Comparison of ENCODE assay signal across 16 cellular contexts in genomic region chr9:136004712-136005111, GRCh38.
"Had no signal": no experiment of that assay in that cellular context is flagged by ENCODE, and none has a peak within 500 bp of the region (broad histone marks: within the 10 kb centered on the region; RNA-seq: fewer than 3 reads in every experiment).

No MANE protein-coding gene starts in this region.

- H3K36me3 ChIP-seq: gastrocnemius medialis, transverse colon had no signal

- DNase-seq: activated CD4-positive, alpha-beta T cell treated with anti-CD3 and anti-CD28 coated beads for 1 hour; activated CD4-positive, alpha-beta T cell treated with anti-CD3 and anti-CD28 coated beads, Interleukin-2, amount 50 U/mL, for 4 hours; activated naive CD4-positive, alpha-beta T cell; activated T-cell treated with anti-CD3 and anti-CD28 coated beads for 4 hours; aorta; dermis blood vessel endothelial cell; erythroblast; gastrocnemius medialis; heart right ventricle; left ventricle myocardium superior; psoas muscle; stimulated activated naive CD8-positive, alpha-beta T cell treated with anti-CD3 and anti-CD28 coated beads, Interleukin-15, Interleukin-2, amounts not matched to agents 100 U/mL and 50 U/mL, for 24 hours; T-helper 9 cell; transverse colon had no signal

- H3K4me3 ChIP-seq: gastrocnemius medialis, heart right ventricle, psoas muscle, transverse colon had no signal

- H3K9me3 ChIP-seq: gastrocnemius medialis, heart right ventricle, psoas muscle, transverse colon had no signal

- H3K27ac ChIP-seq: gastrocnemius medialis, heart right ventricle, psoas muscle, transverse colon had no signal

- ATAC-seq: gastrocnemius medialis; natural killer cell treated with Interleukin-12 subunit alpha and Interleukin-12 subunit beta and Interleukin-15 and Interleukin-18, amount 100 ng/mL, for 72 hours; sciatic nerve; stimulated activated naive CD8-positive, alpha-beta T cell treated with anti-CD3 and anti-CD28 coated beads, Interleukin-15, Interleukin-2, amounts not matched to agents 100 U/mL and 50 U/mL, for 24 hours had no signal
